In the genomic region with DNA sequence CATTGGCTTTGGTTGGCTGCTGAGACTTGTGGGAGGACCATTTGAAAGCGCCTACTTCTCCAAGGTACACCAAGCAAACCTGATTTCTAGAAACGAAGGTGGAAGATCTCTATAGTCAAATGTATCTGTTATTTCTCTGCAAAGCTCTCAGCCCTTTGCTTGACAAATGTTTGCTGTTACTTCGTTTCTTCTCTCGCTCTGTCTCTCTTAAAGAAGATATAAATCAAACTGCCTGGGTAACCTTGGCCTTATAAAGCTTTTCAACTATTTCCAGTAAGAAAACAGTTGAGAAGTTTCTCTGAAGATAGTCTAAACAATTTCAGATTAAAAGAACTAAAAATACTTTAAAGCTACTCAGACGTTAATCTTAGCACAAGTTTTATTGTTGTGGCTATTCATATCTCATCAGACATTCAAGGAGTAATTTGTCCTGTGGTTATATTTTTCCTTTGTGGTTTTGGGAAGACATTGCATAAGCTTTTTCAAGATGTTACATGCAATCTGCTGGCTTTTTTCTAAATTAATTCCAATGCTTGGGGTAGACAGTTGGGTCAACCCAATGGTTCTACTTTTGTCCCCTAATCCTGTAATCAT, we compare ENCODE assay signal across 14 cellular contexts. TPM values are rescaled to one million over a fixed set of nuclear protein-coding genes. Genes with fewer than 3 reads are reported as not detected.
A peak's percentile ranks its signal among the peaks of the same experiment; 100 is the strongest.
DNase-seq lines count a peak whose midpoint lies in the region; ATAC-seq and TF ChIP-seq lines count a peak whose summit lies in the region.
"Had no signal": no experiment of that assay in that cellular context is flagged by ENCODE, and none has a peak within 500 bp of the region (broad histone marks: within the 10 kb centered on the region; RNA-seq: fewer than 3 reads in every experiment).

No MANE protein-coding gene starts in this region.

- H3K4me3 ChIP-seq in AG10803 (ENCODE audit: low read length): no peak overlapping the region
- H3K4me3 ChIP-seq: K562 had no signal

- ATAC-seq in natural killer cell: no peak
- no peak for ATAC-seq in stimulated activated memory B cell treated with anti-CD40 and anti-IgM and Interleukin-4, amounts not matched to agents 10 μg/mL and 1 μg/mL and 100 μg/mL, for 72 hours
- ATAC-seq: K562 had no signal

- peak; percentile 42 for DNase-seq in AG10803 (ENCODE audit: low read depth)
- DNase-seq in M059J (ENCODE audit: low read depth): peak; percentile 79
- DNase-seq in natural killer cell: no peak
- DNase-seq in SHP77 treated with DMSO at 0.1 percent for 48 hours (lab: John Stamatoyannopoulos, UW): no peak
- DNase-seq in NCI-H524 (lab: John Stamatoyannopoulos, UW): no peak
- DNase-seq in AML-193 (lab: John Stamatoyannopoulos, UW): no peak
- DNase-seq: activated effector memory CD4-positive, alpha-beta T cell treated with anti-CD3 and anti-CD28 coated beads, Interleukin-2, amount 50 U/mL, for 16 hours; effector memory CD4-positive, alpha-beta T cell; NCI-H1417 had no signal

- no peak for TF ChIP-seq CTCF in AG10803 (conservative IDR thresholded peaks at IDR 0.05; ENCODE audit: low read length)
- no peak for TF ChIP-seq CTCF in natural killer cell (IDR thresholded peaks at IDR 0.05)

- intact Hi-C loops in natural killer cell (cut with micrococcal nuclease): loop anchor here (5.0 to 10.0 kb wide), 2 partner anchors 246 to 1111 kb away; a partner anchor contains a TSS

- H3K27ac Mint-ChIP-seq in natural killer cell: peak overlapping the region; percentile 91 to 98
- no peak overlapping the region for H3K27ac Mint-ChIP-seq in stimulated activated memory B cell treated with anti-CD40 and anti-IgM and Interleukin-4, amounts not matched to agents 10 μg/mL and 1 μg/mL and 100 μg/mL, for 72 hours
- H3K27ac Mint-ChIP-seq: progenitor cell of endocrine pancreas had no signal

- H3K4me3 Mint-ChIP-seq in natural killer cell: peak overlapping the region; percentile 91
- H3K4me3 Mint-ChIP-seq in stimulated activated memory B cell treated with anti-CD40 and anti-IgM and Interleukin-4, amounts not matched to agents 10 μg/mL and 1 μg/mL and 100 μg/mL, for 72 hours: no peak overlapping the region

- H3K9me3 Mint-ChIP-seq in natural killer cell: no peaks in the 10 kb centered on the region
- no peaks in the 10 kb centered on the region for H3K9me3 Mint-ChIP-seq in stimulated activated memory B cell treated with anti-CD40 and anti-IgM and Interleukin-4, amounts not matched to agents 10 μg/mL and 1 μg/mL and 100 μg/mL, for 72 hours

- H3K27me3 Mint-ChIP-seq in natural killer cell (ENCODE audit: low read depth in 2 of 2): no peaks in the 10 kb centered on the region
- peaks cover 72% of the 10 kb centered on the region for H3K27me3 Mint-ChIP-seq in stimulated activated memory B cell treated with anti-CD40 and anti-IgM and Interleukin-4, amounts not matched to agents 10 μg/mL and 1 μg/mL and 100 μg/mL, for 72 hours

- peak overlapping the region; percentile 19 for H3K27ac ChIP-seq in cingulate gyrus (ENCODE audit: low read depth, low read length)

- peaks cover 41 to 43% of the 10 kb centered on the region in 2 donors for H3K4me1 Mint-ChIP-seq in natural killer cell
- H3K4me1 Mint-ChIP-seq in stimulated activated memory B cell treated with anti-CD40 and anti-IgM and Interleukin-4, amounts not matched to agents 10 μg/mL and 1 μg/mL and 100 μg/mL, for 72 hours: peaks cover 24% of the 10 kb centered on the region

- H3K36me3 Mint-ChIP-seq in natural killer cell: no peaks in the 10 kb centered on the region
- H3K36me3 Mint-ChIP-seq in stimulated activated memory B cell treated with anti-CD40 and anti-IgM and Interleukin-4, amounts not matched to agents 10 μg/mL and 1 μg/mL and 100 μg/mL, for 72 hours: no peaks in the 10 kb centered on the region

RNA-seq across cellular contexts. Expression of a gene that starts 22.6 kb away (rescaled TPM):
- 4.3 and 5.6 TPM in 2 replicates for total RNA-seq in M059J (2014; rRNA removed; shearing (Covaris generic))
- 100 to 1,000 TPM; 152 to 240 (median 167) TPM for total RNA-seq in natural killer cell
- total RNA-seq: SK-MEL-5 had no signal

Comparison
In these comparisons a context has a peak if more than half of its experiments do, and no peak if none do; other contexts are left out.
1. DNase-seq: peak in AG10803 (single experiment) and M059J (single experiment); none in natural killer cell (single experiment), SHP77 treated with DMSO at 0.1 percent for 48 hours (single experiment), NCI-H524 (0 of 2) and AML-193 (0 of 2).
2. RNA of a gene that starts 22.6 kb away (total RNA-seq): 152 to 240 TPM in natural killer cell; 4.3 to 5.6 TPM in M059J; every median in the first group is over 10 times any median in the second.